ENCODE assay signal across 8 cellular contexts in genomic region chr2:216109962-216110614, GRCh38. TPM values are rescaled to one million over a fixed set of nuclear protein-coding genes. Genes with fewer than 3 reads are reported as not detected.
DNase-seq lines count a peak whose midpoint lies in the region; ATAC-seq, FAIRE-seq and TF ChIP-seq lines count a peak whose summit lies in the region.

No MANE protein-coding gene starts in this region.

- POLR2A ChIA-PET in AG04450 (lab: Yijun Ruan, JAX), result interaction anchor here (0.7 to 1.2 kb wide), 2 partner anchors 29 to 397 kb away, joined by 3 to 6 read pairs; partner anchors contain the start of genes PECR and TMEM169

- peak; percentile 32 for DNase-seq in AG04450 (ENCODE audit: low read depth, low spot score)
- DNase-seq in GM12865 (ENCODE audit: low read depth), result peak; percentile 64
- peak; percentile 8 for DNase-seq in NCI-H526 treated with DMSO at 0.1 percent for 48 hours (lab: John Stamatoyannopoulos, UW)
- peak; percentile 70 to 71 for DNase-seq in cardiac fibroblast (ENCODE audit: low read depth in 2 of 2)
- DNase-seq in medulla oblongata (ENCODE audit: extremely low spot score), result peak; percentile 40
- no peak for DNase-seq in aorta
- no peak for DNase-seq in NCI-H1048 (lab: John Stamatoyannopoulos, UW)
- DNase-seq in frontal cortex (ENCODE audit: low spot score in 2 of 2), result no peak

- peak; percentile 64 for TF ChIP-seq CTCF in AG04450 (IDR thresholded peaks at IDR 0.05; ENCODE audit: low read depth, low read length)
- TF ChIP-seq CTCF in GM12865 (IDR thresholded peaks at IDR 0.05; ENCODE audit: insufficient read depth, low read depth, low read length, missing control alignments), result peak; percentile 40
- TF ChIP-seq CTCF in cardiac fibroblast (IDR thresholded peaks at IDR 0.05; ENCODE audit: low read depth, low read length), result peak; percentile 44

- peaks cover 0 to 2% of the 10 kb centered on the region in 2 donors for H3K4me1 ChIP-seq in aorta (ENCODE audit: control insufficient read depth in 1 of 2, insufficient read depth in 2 of 2, low read length in 2 of 2)

- CTCF ChIA-PET in AG04450 (lab: Charles Lee), result interaction anchor here (0.6 to 2.5 kb wide), 22 partner anchors 9 to 388 kb away, joined by 3 to 13 read pairs (median 4); no protein-coding TSS in a partner anchor

- intact Hi-C loops in aorta (cut with DNase I), result no loop called here

- H3K27me3 ChIP-seq in AG04450 (ENCODE audit: control insufficient read depth, insufficient read depth, low read length), result no peaks in the 10 kb centered on the region
- H3K27me3 ChIP-seq in aorta (ENCODE audit: control insufficient read depth in 1 of 2, insufficient read depth in 2 of 2, low read length in 1 of 2), result no peaks in the 10 kb centered on the region

- peak overlapping the region; percentile 97 for H3K4me3 ChIP-seq in AG04450 (ENCODE audit: low read depth, low read length)
- H3K4me3 ChIP-seq in GM12865 (ENCODE audit: low read depth, low read length), result peak overlapping the region; percentile 67
- H3K4me3 ChIP-seq in cardiac fibroblast (replicated peaks in 1 of 2; ENCODE audit: low read depth in 2 of 2, low read length in 2 of 2), result peak overlapping the region; percentile 90 to 91
- peak overlapping the region; percentile 74 to 84 for H3K4me3 ChIP-seq in aorta (ENCODE audit: low read length in 2 of 2)

- H3K9me3 ChIP-seq in AG04450 (ENCODE audit: control insufficient read depth, insufficient read depth, low read length) (no peaks in the 10 kb centered on the region), aorta (ENCODE audit: control insufficient read depth, low read length) (no peaks in the 10 kb centered on the region)

- WGBS in aorta, 2 donors, result 9 to 10% methylated on average over 10 of the region's 10 CpGs

- peaks cover 0 to 2% of the 10 kb centered on the region in 2 donors for H3K36me3 ChIP-seq in aorta (ENCODE audit: control insufficient read depth in 1 of 2, insufficient read depth in 2 of 2, low read length in 1 of 2)

- ATAC-seq in aorta (ENCODE audit: low FRiP score), result no peak

- no peak overlapping the region for H3K27ac ChIP-seq in AG04450 (ENCODE audit: low read depth, low read length)
- H3K27ac ChIP-seq in aorta (ENCODE audit: low read depth in 1 of 2, low read length in 2 of 2), result no peak overlapping the region

- FAIRE-seq in frontal cortex (lab: Jason Lieb, UNC), result no peak

RNA-seq across cellular contexts. Expression of gene XRCC5, which starts 0.9 kb away (rescaled TPM):
- 427 and 471 TPM in 2 replicates for polyA plus RNA-seq in AG04450 (2011; rRNA removed)
- 378 and 632 TPM in 2 replicates for polyA minus RNA-seq in AG04450 (2011; rRNA and poly(A)+ RNA removed)
- 100 to 1,000 TPM; 170 to 189 TPM for total RNA-seq in aorta
- 10 to 100 TPM; 64.0 to 80.2 TPM for polyA plus RNA-seq in aorta
- total RNA-seq in frontal cortex, result 415 TPM

RNA-seq across cellular contexts. Expression of gene TMEM169, which starts 28.4 kb away (rescaled TPM):
- 0.16 and 0.35 TPM in 2 replicates for polyA plus RNA-seq in AG04450 (2011; rRNA removed)
- 0.30 and 0.41 TPM in 2 replicates for polyA minus RNA-seq in AG04450 (2011; rRNA and poly(A)+ RNA removed)
- under 1 TPM; 0.32 to 0.72 TPM for total RNA-seq in aorta
- polyA plus RNA-seq in aorta, result not detected
- total RNA-seq in frontal cortex, result 23.2 TPM

RNA-seq across cellular contexts. Expression of gene PECR, which starts 28.5 kb away (rescaled TPM):
- polyA plus RNA-seq in AG04450 (2011; rRNA removed) (12.7 and 16.7 TPM in 2 replicates), aorta (1 to 10 TPM; 2.8 to 9.3 TPM)
- 6.7 and 12.0 TPM in 2 replicates for polyA minus RNA-seq in AG04450 (2011; rRNA and poly(A)+ RNA removed)
- total RNA-seq in aorta (1 to 10 TPM; 3.0 to 5.6 TPM), frontal cortex (27.3 TPM)

Comparison
In these comparisons a context has a peak if more than half of its experiments do, and no peak if none do; other contexts are left out.
1. DNase-seq: peak in AG04450 (single experiment), GM12865 (single experiment), NCI-H526 treated with DMSO at 0.1 percent for 48 hours (single experiment), cardiac fibroblast (2 of 2) and medulla oblongata (single experiment); none in aorta (0 of 2), NCI-H1048 (single experiment) and frontal cortex (0 of 2).
2. RNA of gene TMEM169, which starts 28.4 kb away (total RNA-seq): 23.2 TPM in frontal cortex (single experiment); 0.32 to 0.72 TPM in aorta; every median in the first group is over 10 times any median in the second.
3. Peak in every context shown above with its lines, with median percentiles within 50 percentile points of each other: H3K4me3 ChIP-seq and CTCF ChIP-seq.